Comparison of ENCODE assay signal across 1 cellular context in the genomic region with DNA sequence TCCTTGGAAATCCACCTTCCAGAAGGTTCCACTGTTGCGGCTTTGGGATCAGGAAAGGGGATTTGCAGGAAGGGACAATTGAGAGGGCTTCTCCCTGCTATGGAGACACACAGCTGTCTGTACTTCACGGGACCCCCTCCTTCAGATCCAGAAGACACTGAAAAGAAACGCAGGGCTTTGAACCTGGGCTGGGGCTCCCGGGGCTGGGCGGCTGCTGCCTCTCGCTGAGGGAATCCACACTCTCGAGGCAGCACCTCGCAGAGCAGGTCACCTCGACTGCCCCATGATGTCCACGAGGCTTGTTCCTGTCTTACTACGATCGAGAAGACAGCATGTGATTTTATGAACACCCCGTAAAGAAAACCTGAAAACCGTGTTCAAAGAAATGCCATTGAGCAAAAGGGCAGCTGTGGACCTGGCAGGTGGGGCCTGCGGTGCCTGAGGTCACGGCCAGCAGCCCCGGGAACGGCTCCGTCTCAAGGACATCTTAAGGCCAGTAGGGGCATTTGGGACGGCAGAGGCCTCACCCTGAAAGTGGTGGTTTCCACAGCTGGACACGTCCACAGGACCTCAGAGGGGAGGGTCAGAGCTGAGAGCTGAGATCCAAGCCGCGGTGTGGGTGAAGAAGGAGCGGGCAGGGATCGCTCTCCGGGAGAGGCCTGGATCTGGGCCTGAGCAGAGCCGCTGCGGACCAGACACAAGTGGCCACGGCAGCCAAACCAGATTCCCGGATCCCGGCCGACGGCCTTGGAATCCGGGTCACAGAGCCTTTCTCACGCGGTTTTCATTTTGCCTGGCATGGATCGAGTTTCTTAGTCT.
TF ChIP-seq lines count a peak whose summit lies in the region.

No MANE protein-coding gene starts in this region.

TF ChIP-seq in HepG2, 621 proteins besides CTCF, POLR2A, EP300 and RAD21 (continued from another document):
- TF ChIP-seq, protein P1, sequence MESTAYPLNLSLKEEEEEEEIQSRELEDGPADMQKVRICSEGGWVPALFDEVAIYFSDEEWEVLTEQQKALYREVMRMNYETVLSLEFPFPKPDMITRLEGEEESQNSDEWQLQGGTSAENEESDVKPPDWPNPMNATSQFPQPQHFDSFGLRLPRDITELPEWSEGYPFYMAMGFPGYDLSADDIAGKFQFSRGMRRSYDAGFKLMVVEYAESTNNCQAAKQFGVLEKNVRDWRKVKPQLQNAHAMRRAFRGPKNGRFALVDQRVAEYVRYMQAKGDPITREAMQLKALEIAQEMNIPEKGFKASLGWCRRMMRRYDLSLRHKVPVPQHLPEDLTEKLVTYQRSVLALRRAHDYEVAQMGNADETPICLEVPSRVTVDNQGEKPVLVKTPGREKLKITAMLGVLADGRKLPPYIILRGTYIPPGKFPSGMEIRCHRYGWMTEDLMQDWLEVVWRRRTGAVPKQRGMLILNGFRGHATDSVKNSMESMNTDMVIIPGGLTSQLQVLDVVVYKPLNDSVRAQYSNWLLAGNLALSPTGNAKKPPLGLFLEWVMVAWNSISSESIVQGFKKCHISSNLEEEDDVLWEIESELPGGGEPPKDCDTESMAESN (CRISPR knock-in tag; conservative IDR thresholded peaks at IDR 0.05), result no peak
- TF ChIP-seq, protein P2, sequence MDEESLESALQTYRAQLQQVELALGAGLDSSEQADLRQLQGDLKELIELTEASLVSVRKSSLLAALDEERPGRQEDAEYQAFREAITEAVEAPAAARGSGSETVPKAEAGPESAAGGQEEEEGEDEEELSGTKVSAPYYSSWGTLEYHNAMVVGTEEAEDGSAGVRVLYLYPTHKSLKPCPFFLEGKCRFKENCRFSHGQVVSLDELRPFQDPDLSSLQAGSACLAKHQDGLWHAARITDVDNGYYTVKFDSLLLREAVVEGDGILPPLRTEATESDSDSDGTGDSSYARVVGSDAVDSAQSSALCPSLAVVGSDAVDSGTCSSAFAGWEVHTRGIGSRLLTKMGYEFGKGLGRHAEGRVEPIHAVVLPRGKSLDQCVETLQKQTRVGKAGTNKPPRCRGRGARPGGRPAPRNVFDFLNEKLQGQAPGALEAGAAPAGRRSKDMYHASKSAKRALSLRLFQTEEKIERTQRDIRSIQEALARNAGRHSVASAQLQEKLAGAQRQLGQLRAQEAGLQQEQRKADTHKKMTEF (CRISPR knock-in tag; IDR thresholded peaks at IDR 0.05), result no peak
- TF ChIP-seq FUBP1 (CRISPR knock-in tag; IDR thresholded peaks at IDR 0.05; ENCODE audit: borderline replicate concordance), result no peak
- 0 out of 2 replicates have a peak, but pooled peaks have one; percentile 33 for TF ChIP-seq ZNF768 (CRISPR knock-in tag; IDR thresholded peaks at IDR 0.05)
- TF ChIP-seq ONECUT2 (CRISPR knock-in tag; IDR thresholded peaks at IDR 0.05), result no peak
- TF ChIP-seq RXRA (CRISPR knock-in tag; IDR thresholded peaks at IDR 0.05), result peak; percentile 53
- TF ChIP-seq, protein P3, sequence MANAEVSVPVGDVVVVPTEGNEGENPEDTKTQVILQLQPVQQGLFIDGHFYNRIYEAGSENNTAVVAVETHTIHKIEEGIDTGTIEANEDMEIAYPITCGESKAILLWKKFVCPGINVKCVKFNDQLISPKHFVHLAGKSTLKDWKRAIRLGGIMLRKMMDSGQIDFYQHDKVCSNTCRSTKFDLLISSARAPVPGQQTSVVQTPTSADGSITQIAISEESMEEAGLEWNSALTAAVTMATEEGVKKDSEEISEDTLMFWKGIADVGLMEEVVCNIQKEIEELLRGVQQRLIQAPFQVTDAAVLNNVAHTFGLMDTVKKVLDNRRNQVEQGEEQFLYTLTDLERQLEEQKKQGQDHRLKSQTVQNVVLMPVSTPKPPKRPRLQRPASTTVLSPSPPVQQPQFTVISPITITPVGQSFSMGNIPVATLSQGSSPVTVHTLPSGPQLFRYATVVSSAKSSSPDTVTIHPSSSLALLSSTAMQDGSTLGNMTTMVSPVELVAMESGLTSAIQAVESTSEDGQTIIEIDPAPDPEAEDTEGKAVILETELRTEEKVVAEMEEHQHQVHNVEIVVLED (CRISPR knock-in tag; IDR thresholded peaks at IDR 0.05; ENCODE audit: borderline replicate concordance), result no peak
- TF ChIP-seq HNRNPL (IDR thresholded peaks at IDR 0.05; ENCODE audit: low read depth, low read length), result no peak
- no peak for TF ChIP-seq RFXANK (CRISPR knock-in tag; IDR thresholded peaks at IDR 0.05)
- TF ChIP-seq GABPB1 (CRISPR knock-in tag; IDR thresholded peaks at IDR 0.05), result peak; percentile 36; the same call in 1 of the 2 replicates
- TF ChIP-seq, protein P4, sequence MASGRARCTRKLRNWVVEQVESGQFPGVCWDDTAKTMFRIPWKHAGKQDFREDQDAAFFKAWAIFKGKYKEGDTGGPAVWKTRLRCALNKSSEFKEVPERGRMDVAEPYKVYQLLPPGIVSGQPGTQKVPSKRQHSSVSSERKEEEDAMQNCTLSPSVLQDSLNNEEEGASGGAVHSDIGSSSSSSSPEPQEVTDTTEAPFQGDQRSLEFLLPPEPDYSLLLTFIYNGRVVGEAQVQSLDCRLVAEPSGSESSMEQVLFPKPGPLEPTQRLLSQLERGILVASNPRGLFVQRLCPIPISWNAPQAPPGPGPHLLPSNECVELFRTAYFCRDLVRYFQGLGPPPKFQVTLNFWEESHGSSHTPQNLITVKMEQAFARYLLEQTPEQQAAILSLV (CRISPR knock-in tag; IDR thresholded peaks at IDR 0.05; ENCODE audit: borderline replicate concordance), result 0 out of 2 replicates have a peak, but pooled peaks have one; percentile 9
- no peak for TF ChIP-seq PRMT3 (CRISPR knock-in tag; IDR thresholded peaks at IDR 0.05; ENCODE audit: borderline replicate concordance, low read depth)
TF ChIP-seq in HepG2: peak in this region for 53.
